Comparison of ENCODE assay signal across 8 cellular contexts in the genomic region with DNA sequence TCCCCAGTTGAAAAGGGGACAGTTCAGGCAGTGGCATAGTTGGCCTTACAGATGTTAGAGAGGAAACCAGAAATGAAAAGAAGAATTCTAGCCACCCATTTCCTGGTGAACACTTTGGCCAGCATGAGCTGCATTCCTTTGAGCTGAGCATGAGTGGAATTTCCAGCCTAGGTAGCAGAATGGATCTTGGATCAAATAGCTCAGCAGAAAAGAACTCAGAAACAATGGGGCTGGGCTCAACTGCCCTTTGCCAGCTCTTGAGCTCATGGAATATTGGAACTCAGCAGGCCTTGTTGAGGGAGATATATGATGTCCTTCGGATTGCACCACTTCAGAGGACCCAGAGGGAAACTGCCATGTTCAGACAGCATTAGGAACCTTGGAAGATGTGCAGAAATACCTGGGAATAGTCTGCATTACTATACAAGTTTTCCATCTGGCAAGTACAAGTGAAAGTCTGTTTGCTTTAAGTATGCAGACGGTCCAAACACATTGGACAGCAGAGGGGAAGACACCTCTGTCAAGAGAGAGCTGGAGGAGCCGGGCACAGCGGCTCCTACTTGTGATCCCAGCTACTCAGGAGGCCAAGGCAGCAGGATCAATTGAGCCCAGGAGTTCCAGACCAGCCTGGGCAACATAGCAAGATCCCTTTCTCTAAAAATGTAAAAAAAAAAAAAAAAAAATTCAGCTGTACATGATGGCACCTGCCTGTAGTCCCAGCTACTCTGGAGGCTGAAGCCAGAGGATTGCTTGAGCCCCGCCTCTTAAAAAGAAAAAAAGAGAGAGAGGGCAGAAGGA. TPM values are rescaled to one million over a fixed set of nuclear protein-coding genes. Genes with fewer than 3 reads are reported as not detected.
DNase-seq lines count a peak whose midpoint lies in the region; TF ChIP-seq lines count a peak whose summit lies in the region.

No MANE protein-coding gene starts in this region.

- H3K4me3 ChIP-seq in fibroblast of pulmonary artery (replicated peaks; ENCODE audit: low read depth, low read length) (no peak overlapping the region), prostate gland (no peak overlapping the region)

- H3K4me1 ChIP-seq in prostate gland (replicated peaks) = peaks cover 6% of the 10 kb centered on the region

- TF ChIP-seq CTCF in RWPE1 (conservative IDR thresholded peaks at IDR 0.05; ENCODE audit: low read depth) (no peak), fibroblast of pulmonary artery (IDR thresholded peaks at IDR 0.05; ENCODE audit: low read length, missing control alignments) (no peak), prostate gland (IDR thresholded peaks at IDR 0.05) (no peak)

- H3K36me3 ChIP-seq in prostate gland = no peaks in the 10 kb centered on the region

- H3K27me3 ChIP-seq in prostate gland (replicated peaks; ENCODE audit: insufficient read depth) = no peaks in the 10 kb centered on the region

- no peaks in the 10 kb centered on the region for H3K9me3 ChIP-seq in prostate gland

- POLR2A ChIA-PET in RWPE1 (lab: Yijun Ruan, JAX; ENCODE audit: low non-redundant PET) = no interaction called here

- no peak for TF ChIP-seq POLR2A in prostate gland (IDR thresholded peaks at IDR 0.05)

- intact Hi-C loops in prostate gland (cut with DNase I) = loop anchor here (10.0 kb wide), 1 partner anchor 96 kb away; no protein-coding TSS in a partner anchor

- CTCF ChIA-PET in RWPE1 (lab: Yijun Ruan, JAX) = interaction anchor here (0.6 to 0.9 kb wide), 2 partner anchors 77 to 529 kb away, joined by 3 to 5 read pairs; no protein-coding TSS in a partner anchor

- H3K27ac ChIP-seq in RWPE1 = peak overlapping the region; percentile 86
- H3K27ac ChIP-seq in prostate gland = no peak overlapping the region

- peak; percentile 90 for DNase-seq in EH (ENCODE audit: low read depth)
- peak; percentile 50 for DNase-seq in RWPE1 (ENCODE audit: low spot score)
- DNase-seq in fibroblast of pulmonary artery (ENCODE audit: low read depth) = peak; percentile 93
- peak; percentile 15 for DNase-seq in prostate gland (ENCODE audit: low spot score)
- no peak for DNase-seq in iPS-NIHi7 (ENCODE audit: extremely low spot score)
- DNase-seq in stimulated activated CD4-positive, alpha-beta T cell treated with anti-CD3 and anti-CD28 coated beads, Interleukin-2, amount 100 ng/mL, for 24 hours = no peak
- DNase-seq in GM19240 (ENCODE audit: insufficient read length, low spot score) = no peak
- no peak for DNase-seq in HUDEP-2 (lab: John Stamatoyannopoulos, UW; ENCODE audit: unreplicated experiment in 76 of 76)

- WGBS in prostate gland = 87% methylated on average over 5 of the region's 5 CpGs

RNA-seq across cellular contexts. Expression of gene CDV3, which starts 3.1 kb away (rescaled TPM):
- 100 to 1,000 TPM in 1 of 2 donors, 10 to 100 TPM in 1; 68.8 to 105 TPM for total RNA-seq in prostate gland

Comparison
In these comparisons a context has a peak if more than half of its experiments do, and no peak if none do; other contexts are left out.
1. DNase-seq: peak in EH (single experiment), RWPE1 (single experiment), fibroblast of pulmonary artery (single experiment) and prostate gland (single experiment); none in iPS-NIHi7 (single experiment), stimulated activated CD4-positive, alpha-beta T cell treated with anti-CD3 and anti-CD28 coated beads, Interleukin-2, amount 100 ng/mL, for 24 hours (0 of 2), GM19240 (single experiment) and HUDEP-2 (0 of 76).